Comparison of ENCODE assay signal across 3 cellular contexts in genomic region chr6:50831216-50831615, GRCh38.
A peak's percentile ranks its signal among the peaks of the same experiment; 100 is the strongest.
TF ChIP-seq lines count a peak whose summit lies in the region.

No MANE protein-coding gene starts in this region.

TF ChIP-seq in SK-N-SH, 30 proteins besides CTCF, POLR2A, EP300 and RAD21:
- TF ChIP-seq SIN3A (IDR thresholded peaks at IDR 0.05; ENCODE audit: borderline replicate concordance, low read depth, low read length) (no peak), ELF1 (IDR thresholded peaks at IDR 0.05) (no peak), GATA2 (CRISPR knock-in tag; IDR thresholded peaks at IDR 0.05) (0 out of 2 replicates have a peak, but pooled peaks have one; percentile 18), SMC3 (IDR thresholded peaks at IDR 0.05; ENCODE audit: low read depth, low read length) (no peak)
- TF ChIP-seq, protein P1, sequence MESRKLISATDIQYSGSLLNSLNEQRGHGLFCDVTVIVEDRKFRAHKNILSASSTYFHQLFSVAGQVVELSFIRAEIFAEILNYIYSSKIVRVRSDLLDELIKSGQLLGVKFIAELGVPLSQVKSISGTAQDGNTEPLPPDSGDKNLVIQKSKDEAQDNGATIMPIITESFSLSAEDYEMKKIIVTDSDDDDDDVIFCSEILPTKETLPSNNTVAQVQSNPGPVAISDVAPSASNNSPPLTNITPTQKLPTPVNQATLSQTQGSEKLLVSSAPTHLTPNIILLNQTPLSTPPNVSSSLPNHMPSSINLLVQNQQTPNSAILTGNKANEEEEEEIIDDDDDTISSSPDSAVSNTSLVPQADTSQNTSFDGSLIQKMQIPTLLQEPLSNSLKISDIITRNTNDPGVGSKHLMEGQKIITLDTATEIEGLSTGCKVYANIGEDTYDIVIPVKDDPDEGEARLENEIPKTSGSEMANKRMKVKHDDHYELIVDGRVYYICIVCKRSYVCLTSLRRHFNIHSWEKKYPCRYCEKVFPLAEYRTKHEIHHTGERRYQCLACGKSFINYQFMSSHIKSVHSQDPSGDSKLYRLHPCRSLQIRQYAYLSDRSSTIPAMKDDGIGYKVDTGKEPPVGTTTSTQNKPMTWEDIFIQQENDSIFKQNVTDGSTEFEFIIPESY (IDR thresholded peaks at IDR 0.05; ENCODE audit: borderline replicate concordance, low read depth), result no peak

TF ChIP-seq in SK-N-SH treated with all-trans-retinoic acid at 6 μM for 48 hours, 23 proteins besides CTCF, POLR2A, EP300 and RAD21:
- TF ChIP-seq, protein P2, sequence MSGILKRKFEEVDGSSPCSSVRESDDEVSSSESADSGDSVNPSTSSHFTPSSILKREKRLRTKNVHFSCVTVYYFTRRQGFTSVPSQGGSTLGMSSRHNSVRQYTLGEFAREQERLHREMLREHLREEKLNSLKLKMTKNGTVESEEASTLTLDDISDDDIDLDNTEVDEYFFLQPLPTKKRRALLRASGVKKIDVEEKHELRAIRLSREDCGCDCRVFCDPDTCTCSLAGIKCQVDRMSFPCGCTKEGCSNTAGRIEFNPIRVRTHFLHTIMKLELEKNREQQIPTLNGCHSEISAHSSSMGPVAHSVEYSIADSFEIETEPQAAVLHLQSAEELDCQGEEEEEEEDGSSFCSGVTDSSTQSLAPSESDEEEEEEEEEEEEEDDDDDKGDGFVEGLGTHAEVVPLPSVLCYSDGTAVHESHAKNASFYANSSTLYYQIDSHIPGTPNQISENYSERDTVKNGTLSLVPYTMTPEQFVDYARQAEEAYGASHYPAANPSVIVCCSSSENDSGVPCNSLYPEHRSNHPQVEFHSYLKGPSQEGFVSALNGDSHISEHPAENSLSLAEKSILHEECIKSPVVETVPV (CRISPR knock-in tag; IDR thresholded peaks at IDR 0.05), result no peak
- no peak for TF ChIP-seq TOX (CRISPR knock-in tag; IDR thresholded peaks at IDR 0.05; ENCODE audit: borderline replicate concordance)
- no peak for TF ChIP-seq ZFP3 (CRISPR knock-in tag; IDR thresholded peaks at IDR 0.05)
TF ChIP-seq in SK-N-SH treated with all-trans-retinoic acid at 6 μM for 48 hours: peak in this region for 0.

TF ChIP-seq in H1, 55 proteins besides CTCF, POLR2A, EP300 and RAD21:
- no peak for TF ChIP-seq SIRT6 (IDR thresholded peaks at IDR 0.05; ENCODE audit: low read length)
- peak; percentile 30 for TF ChIP-seq EZH2 (IDR thresholded peaks at IDR 0.05; ENCODE audit: low read depth, low read length, severe bottlenecking)
- TF ChIP-seq, protein P3, sequence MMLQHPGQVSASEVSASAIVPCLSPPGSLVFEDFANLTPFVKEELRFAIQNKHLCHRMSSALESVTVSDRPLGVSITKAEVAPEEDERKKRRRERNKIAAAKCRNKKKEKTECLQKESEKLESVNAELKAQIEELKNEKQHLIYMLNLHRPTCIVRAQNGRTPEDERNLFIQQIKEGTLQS (IDR thresholded peaks at IDR 0.05; ENCODE audit: insufficient read depth, low read depth, low read length), result no peak
